Comparison of ENCODE assay signal across 8 cellular contexts in genomic region chr15:89556413-89557262, GRCh38. TPM values are rescaled to one million over a fixed set of nuclear protein-coding genes. Genes with fewer than 3 reads are reported as not detected.
DNase-seq lines count a peak whose midpoint lies in the region; ATAC-seq and TF ChIP-seq lines count a peak whose summit lies in the region.

No MANE protein-coding gene starts in this region.

- TF ChIP-seq CTCF in fibroblast of the aortic adventitia (IDR thresholded peaks at IDR 0.05; ENCODE audit: insufficient read depth, low read length): peak; percentile 73

- no peak overlapping the region for H3K4me3 ChIP-seq in fibroblast of the aortic adventitia (ENCODE audit: low read depth, low read length)

- H3K4me1 Mint-ChIP-seq in activated T-cell treated with anti-CD3 and anti-CD28 coated beads, Interleukin-2, amount 50 U/mL, for 24 hours (ENCODE audit: low read depth): peaks cover 2% of the 10 kb centered on the region

- H3K36me3 Mint-ChIP-seq in activated T-cell treated with anti-CD3 and anti-CD28 coated beads, Interleukin-2, amount 50 U/mL, for 24 hours (ENCODE audit: low read depth): no peaks in the 10 kb centered on the region

- peaks cover 34% of the 10 kb centered on the region for H3K27me3 Mint-ChIP-seq in activated T-cell treated with anti-CD3 and anti-CD28 coated beads, Interleukin-2, amount 50 U/mL, for 24 hours

- H3K27ac Mint-ChIP-seq in activated T-cell treated with anti-CD3 and anti-CD28 coated beads, Interleukin-2, amount 50 U/mL, for 24 hours: no peak overlapping the region

- no peaks in the 10 kb centered on the region for H3K9me3 Mint-ChIP-seq in activated T-cell treated with anti-CD3 and anti-CD28 coated beads, Interleukin-2, amount 50 U/mL, for 24 hours

- ATAC-seq in HG03354 (IDR thresholded peaks at IDR 0.05; ENCODE audit: poor library complexity, severe bottlenecking, unreplicated experiment): no peak
- no peak for ATAC-seq in GM18861 (IDR thresholded peaks at IDR 0.05; ENCODE audit: unreplicated experiment)

- no peak overlapping the region for H3K4me3 Mint-ChIP-seq in activated T-cell treated with anti-CD3 and anti-CD28 coated beads, Interleukin-2, amount 50 U/mL, for 24 hours

- DNase-seq in DMS 273 (lab: John Stamatoyannopoulos, UW; ENCODE audit: unreplicated experiment) (peak; percentile 88), HPDE6-E6E7 (ENCODE audit: extremely low spot score) (peak; percentile 32), NCI-H82 treated with DMSO at 0.1 percent for 48 hours (lab: John Stamatoyannopoulos, UW; ENCODE audit: unreplicated experiment) (peak; percentile 55), fibroblast of the aortic adventitia (ENCODE audit: low read depth) (peak; percentile 87), non-pigmented ciliary epithelial cell (ENCODE audit: low read depth) (peak; percentile 41)
- DNase-seq in activated T-cell treated with anti-CD3 and anti-CD28 coated beads, Interleukin-2, amount 50 U/mL, for 24 hours: peak; percentile 37

RNA-seq across cellular contexts. Expression of gene TICRR, which starts 18.6 kb away (rescaled TPM):
- 0.33 and 8.8 TPM in 2 replicates for total RNA-seq in fibroblast of the aortic adventitia (ENCODE audit: low replicate concordance)

Comparison
In these comparisons a context has a peak if more than half of its experiments do, and no peak if none do; other contexts are left out.
1. DNase-seq: peak in every context shown above with its lines; median percentile 88 in DMS 273; 87 in fibroblast of the aortic adventitia; 55 in NCI-H82 treated with DMSO at 0.1 percent for 48 hours; 41 in non-pigmented ciliary epithelial cell; 37 in activated T-cell treated with anti-CD3 and anti-CD28 coated beads, Interleukin-2, amount 50 U/mL, for 24 hours; 32 in HPDE6-E6E7.